ENCODE assay signal across 1 cellular context in the genomic region with DNA sequence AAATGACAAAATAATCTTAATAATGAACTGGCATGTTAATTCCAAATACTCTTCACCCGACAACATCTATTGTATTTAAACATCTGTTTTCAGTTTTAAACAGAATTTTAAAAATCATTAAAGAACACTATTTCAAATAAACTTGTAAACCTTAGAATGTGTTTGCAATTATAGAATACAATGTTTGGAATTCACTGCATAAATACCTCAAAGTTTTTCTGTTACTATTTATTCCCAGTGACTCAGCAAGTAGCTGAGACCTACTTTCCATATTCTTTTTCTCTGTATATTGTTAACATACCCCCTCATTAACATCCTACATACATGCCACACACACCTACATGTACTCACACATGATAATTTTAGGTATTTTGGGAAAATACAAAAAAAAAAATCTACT.
TF ChIP-seq lines count a peak whose summit lies in the region.

No MANE protein-coding gene starts in this region.

TF ChIP-seq in GM23338, 12 proteins besides CTCF, POLR2A, EP300 and RAD21:
- TF ChIP-seq EZH2 (IDR thresholded peaks at IDR 0.05; ENCODE audit: low read depth, unreplicated experiment) (no peak), POLR2AphosphoS5 (IDR thresholded peaks at IDR 0.05; ENCODE audit: low read depth) (no peak), ZNF114 (CRISPR knock-in tag; IDR thresholded peaks at IDR 0.05) (no peak)
- TF ChIP-seq, protein P1, sequence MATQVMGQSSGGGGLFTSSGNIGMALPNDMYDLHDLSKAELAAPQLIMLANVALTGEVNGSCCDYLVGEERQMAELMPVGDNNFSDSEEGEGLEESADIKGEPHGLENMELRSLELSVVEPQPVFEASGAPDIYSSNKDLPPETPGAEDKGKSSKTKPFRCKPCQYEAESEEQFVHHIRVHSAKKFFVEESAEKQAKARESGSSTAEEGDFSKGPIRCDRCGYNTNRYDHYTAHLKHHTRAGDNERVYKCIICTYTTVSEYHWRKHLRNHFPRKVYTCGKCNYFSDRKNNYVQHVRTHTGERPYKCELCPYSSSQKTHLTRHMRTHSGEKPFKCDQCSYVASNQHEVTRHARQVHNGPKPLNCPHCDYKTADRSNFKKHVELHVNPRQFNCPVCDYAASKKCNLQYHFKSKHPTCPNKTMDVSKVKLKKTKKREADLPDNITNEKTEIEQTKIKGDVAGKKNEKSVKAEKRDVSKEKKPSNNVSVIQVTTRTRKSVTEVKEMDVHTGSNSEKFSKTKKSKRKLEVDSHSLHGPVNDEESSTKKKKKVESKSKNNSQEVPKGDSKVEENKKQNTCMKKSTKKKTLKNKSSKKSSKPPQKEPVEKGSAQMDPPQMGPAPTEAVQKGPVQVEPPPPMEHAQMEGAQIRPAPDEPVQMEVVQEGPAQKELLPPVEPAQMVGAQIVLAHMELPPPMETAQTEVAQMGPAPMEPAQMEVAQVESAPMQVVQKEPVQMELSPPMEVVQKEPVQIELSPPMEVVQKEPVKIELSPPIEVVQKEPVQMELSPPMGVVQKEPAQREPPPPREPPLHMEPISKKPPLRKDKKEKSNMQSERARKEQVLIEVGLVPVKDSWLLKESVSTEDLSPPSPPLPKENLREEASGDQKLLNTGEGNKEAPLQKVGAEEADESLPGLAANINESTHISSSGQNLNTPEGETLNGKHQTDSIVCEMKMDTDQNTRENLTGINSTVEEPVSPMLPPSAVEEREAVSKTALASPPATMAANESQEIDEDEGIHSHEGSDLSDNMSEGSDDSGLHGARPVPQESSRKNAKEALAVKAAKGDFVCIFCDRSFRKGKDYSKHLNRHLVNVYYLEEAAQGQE (IDR thresholded peaks at IDR 0.05; ENCODE audit: unreplicated experiment), result no peak
